In genomic region chr10:44933117-44933450, GRCh38 we compare ENCODE assay signal across 1 cellular context.
TF ChIP-seq lines count a peak whose summit lies in the region.

No MANE protein-coding gene starts in this region.

TF ChIP-seq in HepG2, 621 proteins besides CTCF, POLR2A, EP300 and RAD21:
- TF ChIP-seq MAZ (IDR thresholded peaks at IDR 0.05; ENCODE audit: borderline replicate concordance, low read depth, low read length): no peak
- 0 out of 2 replicates have a peak, but pooled peaks have one; percentile 1 for TF ChIP-seq MAZ (CRISPR knock-in tag; IDR thresholded peaks at IDR 0.05; ENCODE audit: low read depth)
- no peak for TF ChIP-seq ZNF510 (CRISPR knock-in tag; IDR thresholded peaks at IDR 0.05; ENCODE audit: low read depth)
- TF ChIP-seq TRIM24 (CRISPR knock-in tag; IDR thresholded peaks at IDR 0.05): no peak
- no peak for TF ChIP-seq BHLHE40 (IDR thresholded peaks at IDR 0.05; ENCODE audit: low read length)
- TF ChIP-seq ZFX (CRISPR knock-in tag; IDR thresholded peaks at IDR 0.05; ENCODE audit: low read depth): no peak
- TF ChIP-seq SSRP1 (CRISPR knock-in tag; IDR thresholded peaks at IDR 0.05): no peak
- TF ChIP-seq HNRNPL (IDR thresholded peaks at IDR 0.05; ENCODE audit: low read depth, low read length): 0 out of 2 replicates have a peak, but pooled peaks have one; percentile 20
- TF ChIP-seq ZNF460 (CRISPR knock-in tag; IDR thresholded peaks at IDR 0.05; ENCODE audit: borderline replicate concordance): no peak
- TF ChIP-seq, protein P1, sequence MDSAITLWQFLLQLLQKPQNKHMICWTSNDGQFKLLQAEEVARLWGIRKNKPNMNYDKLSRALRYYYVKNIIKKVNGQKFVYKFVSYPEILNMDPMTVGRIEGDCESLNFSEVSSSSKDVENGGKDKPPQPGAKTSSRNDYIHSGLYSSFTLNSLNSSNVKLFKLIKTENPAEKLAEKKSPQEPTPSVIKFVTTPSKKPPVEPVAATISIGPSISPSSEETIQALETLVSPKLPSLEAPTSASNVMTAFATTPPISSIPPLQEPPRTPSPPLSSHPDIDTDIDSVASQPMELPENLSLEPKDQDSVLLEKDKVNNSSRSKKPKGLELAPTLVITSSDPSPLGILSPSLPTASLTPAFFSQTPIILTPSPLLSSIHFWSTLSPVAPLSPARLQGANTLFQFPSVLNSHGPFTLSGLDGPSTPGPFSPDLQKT (CRISPR knock-in tag; IDR thresholded peaks at IDR 0.05; ENCODE audit: borderline replicate concordance): no peak
- peak; percentile 29; the same call in 1 of the 2 replicates for TF ChIP-seq HNF1B (CRISPR knock-in tag; IDR thresholded peaks at IDR 0.05)
- TF ChIP-seq SMAD9 (CRISPR knock-in tag; IDR thresholded peaks at IDR 0.05): no peak
- no peak for TF ChIP-seq MYC (CRISPR knock-in tag; IDR thresholded peaks at IDR 0.05; ENCODE audit: borderline replicate concordance)
- TF ChIP-seq MED13 (CRISPR knock-in tag; IDR thresholded peaks at IDR 0.05): no peak
- 0 out of 2 replicates have a peak, but pooled peaks have one; percentile 11 for TF ChIP-seq ESRRA (CRISPR knock-in tag; IDR thresholded peaks at IDR 0.05; ENCODE audit: low read depth)
- no peak for TF ChIP-seq ZNF232 (CRISPR knock-in tag; IDR thresholded peaks at IDR 0.05; ENCODE audit: borderline replicate concordance)
- TF ChIP-seq ZNF280D (CRISPR knock-in tag; IDR thresholded peaks at IDR 0.05): no peak
- TF ChIP-seq ZFP82 (CRISPR knock-in tag; IDR thresholded peaks at IDR 0.05; ENCODE audit: borderline replicate concordance): no peak
- no peak for TF ChIP-seq RERE (CRISPR knock-in tag; IDR thresholded peaks at IDR 0.05; ENCODE audit: low read depth)
- TF ChIP-seq ATF4 (CRISPR knock-in tag; IDR thresholded peaks at IDR 0.05): no peak
- no peak for TF ChIP-seq AGO1 (IDR thresholded peaks at IDR 0.05; ENCODE audit: low read depth, low read length, poor library complexity, severe bottlenecking)
